Comparison of ENCODE assay signal across 1 cellular context in the genomic region with DNA sequence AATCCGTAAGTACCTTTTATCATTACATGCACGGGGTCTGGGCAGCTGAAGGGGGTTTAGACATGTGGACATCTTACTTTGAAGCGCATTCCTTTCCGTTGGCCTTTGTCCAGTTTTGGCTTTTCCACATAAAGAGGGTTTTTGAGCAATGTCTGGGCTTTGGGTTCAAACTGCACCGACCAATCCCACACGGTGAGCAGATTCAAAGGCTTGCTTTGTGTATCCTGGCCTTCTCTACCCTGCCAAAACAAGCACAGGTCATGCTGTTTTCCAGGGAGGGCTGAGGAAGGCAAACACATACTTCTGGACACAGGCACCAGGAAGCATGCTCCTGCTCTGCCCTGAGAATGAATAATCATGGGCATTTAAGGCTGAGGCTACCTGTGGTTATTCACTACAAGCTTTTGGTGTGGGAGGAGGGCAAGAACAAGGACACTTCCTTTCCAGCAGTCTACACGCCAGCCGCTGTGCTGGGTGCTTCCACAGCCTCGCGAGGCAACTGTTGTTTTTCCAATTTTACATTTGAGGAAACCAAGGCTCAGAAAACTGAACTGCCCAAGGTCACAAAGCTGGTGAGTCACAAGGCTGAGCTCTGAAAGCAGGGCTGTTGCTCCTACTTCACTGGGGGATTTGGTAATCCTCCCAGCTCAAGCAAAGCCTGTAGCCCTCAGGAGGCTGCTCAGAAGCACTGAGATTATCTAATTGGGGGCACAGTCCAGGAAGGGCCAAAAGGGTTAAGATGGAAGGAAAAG.
TF ChIP-seq lines count a peak whose summit lies in the region.

No MANE protein-coding gene starts in this region.

TF ChIP-seq in endothelial cell of umbilical vein, 7 proteins besides CTCF, POLR2A, EP300 and RAD21 (continued from another document):
- TF ChIP-seq EZH2 (IDR thresholded peaks at IDR 0.05; ENCODE audit: borderline replicate concordance, low read depth, low read length, severe bottlenecking) (no peak), FOS (IDR thresholded peaks at IDR 0.05; ENCODE audit: borderline replicate concordance, insufficient read depth, low read length) (no peak), POLR2AphosphoS5 (IDR thresholded peaks at IDR 0.05; ENCODE audit: insufficient read depth, low read depth, low read length) (no peak), MYC (IDR thresholded peaks at IDR 0.05; ENCODE audit: low read depth, low read length) (no peak), GATA2 (IDR thresholded peaks at IDR 0.05; ENCODE audit: insufficient read depth, insufficient read length, low read depth, low read length) (no peak)
- TF ChIP-seq, protein P1, sequence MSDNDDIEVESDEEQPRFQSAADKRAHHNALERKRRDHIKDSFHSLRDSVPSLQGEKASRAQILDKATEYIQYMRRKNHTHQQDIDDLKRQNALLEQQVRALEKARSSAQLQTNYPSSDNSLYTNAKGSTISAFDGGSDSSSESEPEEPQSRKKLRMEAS (IDR thresholded peaks at IDR 0.05; ENCODE audit: insufficient read depth, insufficient read length): no peak
